Comparison of ENCODE assay signal across 1 cellular context in the genomic region with DNA sequence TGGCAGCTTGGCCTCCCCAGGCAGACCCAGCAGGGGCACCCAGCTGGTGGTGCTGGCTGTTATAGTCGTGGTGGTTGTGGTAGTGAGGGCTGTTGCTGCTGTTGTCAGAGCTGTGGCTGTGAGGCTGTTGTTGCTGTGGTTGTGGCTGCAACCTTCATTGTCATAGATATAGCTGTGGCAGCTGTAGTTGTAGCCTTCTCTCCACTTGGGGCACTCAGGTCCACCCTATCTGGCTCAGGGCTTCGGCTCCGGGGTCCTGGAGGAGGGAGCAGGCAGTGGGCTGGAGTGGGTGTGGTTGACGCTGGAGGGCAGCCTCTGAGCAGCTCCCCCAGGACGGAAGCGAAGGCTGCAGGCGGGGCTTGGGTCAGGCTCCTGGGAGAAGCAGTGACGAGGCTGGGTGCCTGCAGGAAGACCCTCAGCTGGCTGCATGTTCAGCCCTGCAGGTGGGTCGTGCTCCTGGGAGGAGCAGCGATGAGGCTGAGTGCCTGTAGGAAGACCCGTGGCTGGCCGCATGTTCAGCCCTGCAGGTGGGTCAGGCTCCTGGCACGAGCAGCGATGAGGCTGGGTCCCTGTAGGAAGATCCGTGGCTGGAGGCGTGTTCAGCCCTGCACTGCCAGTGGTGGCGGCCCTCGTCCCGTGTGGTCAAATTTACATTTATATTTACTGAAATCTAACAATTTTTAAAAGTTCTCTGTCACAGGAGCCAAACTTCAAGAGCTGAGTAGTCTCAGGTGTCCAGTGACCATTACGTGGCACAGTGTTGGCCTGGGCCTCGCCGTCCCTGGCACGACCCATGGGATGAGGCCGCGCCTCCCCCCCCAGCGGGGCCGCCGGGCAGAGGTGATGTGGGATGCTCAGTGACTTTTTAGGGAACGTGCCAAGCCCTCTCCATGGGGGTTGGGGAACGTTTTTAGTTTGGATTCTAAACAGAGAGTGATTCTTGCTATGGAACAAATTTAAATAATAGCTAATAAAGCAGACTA.
TF ChIP-seq lines count a peak whose summit lies in the region.

No MANE protein-coding gene starts in this region.

TF ChIP-seq in H1, 55 proteins besides CTCF, POLR2A, EP300 and RAD21:
- TF ChIP-seq GABPA (IDR thresholded peaks at IDR 0.05; ENCODE audit: borderline replicate concordance, insufficient read depth, low read length) (peak; percentile 46; the same call in 1 of the 2 replicates), CREB1 (IDR thresholded peaks at IDR 0.05) (0 out of 2 replicates have a peak, but pooled peaks have one; percentile 18), TEAD4 (IDR thresholded peaks at IDR 0.05; ENCODE audit: low read depth, low read length) (no peak)
